8 cellular contexts compared by ENCODE assay signal in genomic region chr2:85355073-85355410, GRCh38. TPM values are rescaled to one million over a fixed set of nuclear protein-coding genes. Genes with fewer than 3 reads are reported as not detected.
DNase-seq lines count a peak whose midpoint lies in the region; ATAC-seq, FAIRE-seq and TF ChIP-seq lines count a peak whose summit lies in the region.

No MANE protein-coding gene starts in this region.

- H3K9ac ChIP-seq in OCI-LY1 (ENCODE audit: low read length) = peak overlapping the region; percentile 80
- peak overlapping the region; percentile 89 for H3K9ac ChIP-seq in trophoblast cell (ENCODE audit: low read length)

- peaks cover 2% of the 10 kb centered on the region for H3K79me1 ChIP-seq in trophoblast cell (ENCODE audit: low read length)

- no CpG with 5 or more reads among the region's 10 CpGs for WGBS in trophoblast cell (ENCODE audit: extremely low coverage, insufficient coverage, insufficient read length)

- DNase-seq in AG09309 (ENCODE audit: low read depth) (no peak), epithelial cell of proximal tubule (ENCODE audit: low read depth) (no peak), trophoblast cell (no peak), NK-92 (lab: John Stamatoyannopoulos, UW; ENCODE audit: unreplicated experiment) (no peak), GM12892 (ENCODE audit: insufficient read length) (no peak), GDM1 (lab: John Stamatoyannopoulos, UW) (no peak)

- peak overlapping the region; percentile 48 for H3K4ac ChIP-seq in trophoblast cell (ENCODE audit: low read depth, low read length)

- no peak overlapping the region for H2AK5ac ChIP-seq in trophoblast cell (ENCODE audit: low read length)

- H2AFZ ChIP-seq in OCI-LY1 (ENCODE audit: low read length) (peak overlapping the region; percentile 3; the same call in 1 of the 2 replicates), trophoblast cell (ENCODE audit: insufficient read depth, low read length, poor library complexity) (peak overlapping the region; percentile 64)

- no peaks in the 10 kb centered on the region for H3F3A ChIP-seq in OCI-LY1 (ENCODE audit: insufficient read depth, low read length)

- peak overlapping the region; percentile 97 for H4K8ac ChIP-seq in trophoblast cell (ENCODE audit: low read depth, low read length)

- H3K79me2 ChIP-seq in OCI-LY1 (ENCODE audit: insufficient read depth, low read length) (no peaks in the 10 kb centered on the region), trophoblast cell (ENCODE audit: control insufficient read depth, insufficient read depth, low read length, poor library complexity) (peaks cover 2% of the 10 kb centered on the region)

- peak; percentile 13 for ATAC-seq in GM21360 (IDR thresholded peaks at IDR 0.05; ENCODE audit: unreplicated experiment)

- no peak for TF ChIP-seq POLR2A in GM12892 (IDR thresholded peaks at IDR 0.05; ENCODE audit: low read depth, low read length)

- H2BK12ac ChIP-seq in trophoblast cell (ENCODE audit: low read length) = no peak overlapping the region

- FAIRE-seq in GM12892 (lab: Jason Lieb, UNC) = no peak

- H3K4me2 ChIP-seq in OCI-LY1 (ENCODE audit: low read length) (peak overlapping the region; percentile 90), trophoblast cell (ENCODE audit: low read length) (peak overlapping the region; percentile 62)

- H3K36me3 ChIP-seq in OCI-LY1 (ENCODE audit: insufficient read depth, low read length) (peaks cover 42% of the 10 kb centered on the region), trophoblast cell (ENCODE audit: control insufficient read depth in 1 of 2, insufficient read depth in 2 of 2, low read length in 2 of 2) (peaks cover 6 to 26% of the 10 kb centered on the region in 2 experiments)

- no peaks in the 10 kb centered on the region for H4K20me1 ChIP-seq in OCI-LY1 (ENCODE audit: insufficient read depth, low read length)

- H3K9me3 ChIP-seq in OCI-LY1 (ENCODE audit: low read length) = no peaks in the 10 kb centered on the region
- H3K9me3 ChIP-seq in trophoblast cell (ENCODE audit: insufficient read depth, low read depth, low read length) = no peaks in the 10 kb centered on the region

- H3K9me2 ChIP-seq in OCI-LY1 (ENCODE audit: low read depth, low read length) = no peaks in the 10 kb centered on the region

- peak overlapping the region; percentile 94 for H4K12ac ChIP-seq in trophoblast cell (ENCODE audit: low read depth, low read length)

- H2BK120ac ChIP-seq in trophoblast cell (ENCODE audit: insufficient read depth, low read length, poor library complexity) = no peak overlapping the region

- peak overlapping the region; percentile 87 for H3K14ac ChIP-seq in trophoblast cell (ENCODE audit: low read length)

- H2BK5ac ChIP-seq in trophoblast cell (ENCODE audit: low read depth, low read length, poor library complexity) = no peak overlapping the region

- H3K27ac ChIP-seq in OCI-LY1 (ENCODE audit: low read depth, low read length, poor library complexity, severe bottlenecking) (peak overlapping the region; percentile 2), trophoblast cell (ENCODE audit: low read depth, low read length) (no peak overlapping the region)

- no peak overlapping the region for H3K23ac ChIP-seq in trophoblast cell (ENCODE audit: low read length)

- H3K18ac ChIP-seq in trophoblast cell (ENCODE audit: low read length) = peak overlapping the region; percentile 83

- H3K4me1 ChIP-seq in OCI-LY1 (ENCODE audit: insufficient read depth, low read length, severe bottlenecking) (peaks cover 27% of the 10 kb centered on the region), trophoblast cell (ENCODE audit: control insufficient read depth in 1 of 2, insufficient read depth in 2 of 2, low read length in 2 of 2) (peaks cover 0 to 4% of the 10 kb centered on the region in 2 experiments)

- peak overlapping the region; percentile 67 for H4K91ac ChIP-seq in trophoblast cell (ENCODE audit: low read depth, low read length)

- no peak for TF ChIP-seq CTCF in AG09309 (IDR thresholded peaks at IDR 0.05; ENCODE audit: control insufficient read depth, insufficient read depth, low read depth, low read length, missing control alignments)
- TF ChIP-seq CTCF in OCI-LY1 (IDR thresholded peaks at IDR 0.05; ENCODE audit: low read length) = no peak
- TF ChIP-seq CTCF in epithelial cell of proximal tubule (conservative IDR thresholded peaks at IDR 0.05; ENCODE audit: low read depth, low read length) = no peak

- H3K4me3 ChIP-seq in AG09309 (ENCODE audit: control insufficient read depth, low read depth, low read length) (peak overlapping the region; percentile 82), OCI-LY1 (ENCODE audit: low read depth, low read length, poor library complexity, severe bottlenecking) (peak overlapping the region; percentile 79), epithelial cell of proximal tubule (ENCODE audit: low read depth, low read length) (peak overlapping the region; percentile 99), trophoblast cell (ENCODE audit: low read depth, low read length) (peak overlapping the region; percentile 82)

- H3K27me3 ChIP-seq in OCI-LY1 (ENCODE audit: insufficient read depth, low read length) = no peaks in the 10 kb centered on the region
- H3K27me3 ChIP-seq in trophoblast cell (ENCODE audit: insufficient read depth, low read length) = no peaks in the 10 kb centered on the region

RNA-seq across cellular contexts. Expression of gene ELMOD3, which starts 0.5 kb away (rescaled TPM):
- total RNA-seq in epithelial cell of proximal tubule = 9.5 and 11.9 TPM in 2 replicates
- polyA plus RNA-seq in trophoblast cell (2013) = 8.5 and 9.9 TPM in 2 replicates
- 11.5 TPM for polyA plus RNA-seq in GM12892 (2012; ENCODE audit: missing spikeins)

RNA-seq across cellular contexts. Expression of gene RETSAT, which starts 0.7 kb away (rescaled TPM):
- 26.3 and 29.1 TPM in 2 replicates for total RNA-seq in epithelial cell of proximal tubule
- polyA plus RNA-seq in trophoblast cell (2013) = 19.1 and 20.6 TPM in 2 replicates
- polyA plus RNA-seq in GM12892 (2012; ENCODE audit: missing spikeins) = 21.8 TPM

RNA-seq across cellular contexts. Expression of gene TGOLN2, which starts 27.3 kb away (rescaled TPM):
- 72.4 and 74.7 TPM in 2 replicates for total RNA-seq in epithelial cell of proximal tubule
- polyA plus RNA-seq in trophoblast cell (2013) = 45.9 and 46.2 TPM in 2 replicates
- polyA plus RNA-seq in GM12892 (2012; ENCODE audit: missing spikeins) = 46.3 TPM

RNA-seq across cellular contexts. Expression of gene CAPG, which starts 55.1 kb away (rescaled TPM):
- total RNA-seq in epithelial cell of proximal tubule = 358 and 441 TPM in 2 replicates
- 242 and 243 TPM in 2 replicates for polyA plus RNA-seq in trophoblast cell (2013)
- 108 TPM for polyA plus RNA-seq in GM12892 (2012; ENCODE audit: missing spikeins)
